ENCODE assay signal across 9 cellular contexts in the genomic region with DNA sequence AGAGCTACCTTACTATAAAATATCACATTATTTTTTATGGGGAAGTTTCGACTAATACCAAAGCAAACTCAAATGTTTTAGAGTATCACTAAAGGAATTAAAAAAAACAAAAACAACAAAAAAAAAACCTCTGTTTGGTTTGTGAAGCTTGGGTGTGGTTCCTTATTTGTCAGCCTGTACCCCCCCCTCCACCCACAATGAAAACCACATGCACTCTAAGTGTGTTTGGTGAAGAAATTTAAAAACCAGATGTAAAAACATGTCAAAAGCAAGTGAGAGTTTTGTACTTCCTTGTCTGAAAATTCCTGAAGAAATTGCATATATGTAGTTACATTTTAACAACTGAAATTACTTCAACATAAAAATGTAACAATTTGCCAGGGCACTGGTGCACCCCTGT. TPM values are rescaled to one million over a fixed set of nuclear protein-coding genes. Genes with fewer than 3 reads are reported as not detected.
DNase-seq lines count a peak whose midpoint lies in the region; ATAC-seq and TF ChIP-seq lines count a peak whose summit lies in the region.
"Had no signal": no experiment of that assay in that cellular context is flagged by ENCODE, and none has a peak within 500 bp of the region (broad histone marks: within the 10 kb centered on the region; RNA-seq: fewer than 3 reads in every experiment).

No MANE protein-coding gene starts in this region.

- DNase-seq in NK-92 treated with Interleukin-12 subunit alpha and Interleukin-12 subunit beta, amount 100 ng/mL, for 24 hours (lab: John Stamatoyannopoulos, UW) = peak; percentile 10
- DNase-seq in NK-92 (lab: John Stamatoyannopoulos, UW; ENCODE audit: unreplicated experiment) (no peak), fibroblast of peridontal ligament (ENCODE audit: extremely low read depth) (peak; percentile 73), H9 (no peak), NCI-H1436 (lab: John Stamatoyannopoulos, UW) (no peak)
- DNase-seq in activated CD4-positive, alpha-beta T cell treated with anti-CD3 and anti-CD28 coated beads, Interleukin-2, amount 10 ng/mL, durations not matched to agents 24 days and 14 days = peak; percentile 88
- peak; percentile 20 for DNase-seq in stimulated activated naive CD8-positive, alpha-beta T cell treated with anti-CD3 and anti-CD28 coated beads, Interleukin-15, Interleukin-2, amounts not matched to agents 100 U/mL and 50 U/mL, for 24 hours

- no peaks in the 10 kb centered on the region for H3K27me3 Mint-ChIP-seq in activated CD4-positive, alpha-beta T cell treated with anti-CD3 and anti-CD28 coated beads, Interleukin-2, amount 10 ng/mL, durations not matched to agents 24 days and 14 days
- no peaks in the 10 kb centered on the region; the same call in 1 of the 2 replicates for H3K27me3 Mint-ChIP-seq in H9 (ENCODE audit: low read depth)

- H3K27ac Mint-ChIP-seq in activated CD4-positive, alpha-beta T cell treated with anti-CD3 and anti-CD28 coated beads, Interleukin-2, amount 10 ng/mL, durations not matched to agents 24 days and 14 days = peak overlapping the region; percentile 87
- H3K27ac Mint-ChIP-seq in H9 = no peak overlapping the region

- H4K20me1 ChIP-seq in H9 (ENCODE audit: control insufficient read depth, insufficient read depth, insufficient read length) = no peaks in the 10 kb centered on the region

- H2AK5ac ChIP-seq in H9 (ENCODE audit: insufficient read length, low read length) = no peak overlapping the region

- no peaks in the 10 kb centered on the region for H3K9me3 Mint-ChIP-seq in activated CD4-positive, alpha-beta T cell treated with anti-CD3 and anti-CD28 coated beads, Interleukin-2, amount 10 ng/mL, durations not matched to agents 24 days and 14 days
- peaks cover 0 to 2% of the 10 kb centered on the region in 2 experiments; a peak in 1 of 5 replicates for H3K9me3 Mint-ChIP-seq in H9

- H3K4ac ChIP-seq in H9 (ENCODE audit: low read depth, low read length) = no peak overlapping the region

- no peak overlapping the region for H3K18ac ChIP-seq in H9 (ENCODE audit: insufficient read length, low read depth, low read length)

- TF ChIP-seq CTCF in H9 (conservative IDR thresholded peaks at IDR 0.05) = no peak

- no peaks in the 10 kb centered on the region for H3K79me1 ChIP-seq in H9 (ENCODE audit: insufficient read depth, low read depth, low read length, poor library complexity, severe bottlenecking)

- no peak overlapping the region for H4K91ac ChIP-seq in H9 (ENCODE audit: insufficient read length, low read depth, low read length)

- no peak overlapping the region for H4K8ac ChIP-seq in H9 (replicated peaks; ENCODE audit: insufficient read length, low read depth, low read length)

- no peak overlapping the region for H2BK12ac ChIP-seq in H9 (ENCODE audit: insufficient read length, low read depth, low read length)

- H3K36me3 Mint-ChIP-seq in activated CD4-positive, alpha-beta T cell treated with anti-CD3 and anti-CD28 coated beads, Interleukin-2, amount 10 ng/mL, durations not matched to agents 24 days and 14 days (ENCODE audit: low read depth) = peaks cover 25% of the 10 kb centered on the region
- peaks cover 11 to 27% (median 25%) of the 10 kb centered on the region in 3 experiments; a peak in 6 of 7 replicates for H3K36me3 Mint-ChIP-seq in H9 (ENCODE audit: insufficient read depth in 1 of 3, low read depth in 3 of 3)

- H3K4me1 ChIP-seq in H9 (ENCODE audit: insufficient read depth, low read length) = peaks cover 5% of the 10 kb centered on the region; the same call in 1 of the 2 replicates

- H3K23ac ChIP-seq in H9 (ENCODE audit: insufficient read length, low read depth, low read length) = no peak overlapping the region

- H3K56ac ChIP-seq in H9 (ENCODE audit: insufficient read length, low read depth, low read length) = no peak overlapping the region

- H2BK20ac ChIP-seq in H9 (ENCODE audit: low read depth, low read length, poor library complexity, severe bottlenecking) = no peak overlapping the region

- H3K9me3 ChIP-seq in H9 (ENCODE audit: control insufficient read depth, low read depth, low read length) = no peaks in the 10 kb centered on the region

- H3K14ac ChIP-seq in H9 (ENCODE audit: insufficient read depth, low read length) = no peak overlapping the region

- H3K4me2 ChIP-seq in H9 (ENCODE audit: insufficient read depth, insufficient read length, low read length) = no peak overlapping the region

- no peaks in the 10 kb centered on the region for H3K27me3 ChIP-seq in H9 (ENCODE audit: insufficient read depth, low read length)

- H3K27ac ChIP-seq in H9 (ENCODE audit: insufficient read length, low read depth, low read length) = no peak overlapping the region
- H3K27ac ChIP-seq: 22Rv1 had no signal

- no CpG with 5 or more reads among the region's 1 CpG for WGBS in H9 (ENCODE audit: extremely low coverage, insufficient read length, low lambda C conversion rate)

- H3K9ac ChIP-seq in H9 (ENCODE audit: extremely low read depth, insufficient read length, low read length) = no peak overlapping the region

- intact Hi-C loops in activated CD4-positive, alpha-beta T cell treated with anti-CD3 and anti-CD28 coated beads, Interleukin-2, amount 10 ng/mL, durations not matched to agents 24 days and 14 days (cut with micrococcal nuclease) = loop anchor here (2.0 kb wide), 1 partner anchor 369 kb away; no protein-coding TSS in a partner anchor

- no peak overlapping the region for H2AFZ ChIP-seq in H9 (ENCODE audit: low read length)

- ATAC-seq in stimulated activated naive CD8-positive, alpha-beta T cell treated with anti-CD3 and anti-CD28 coated beads, Interleukin-15, Interleukin-2, amounts not matched to agents 100 U/mL and 50 U/mL, for 24 hours = no peak
- ATAC-seq in HG02870 (IDR thresholded peaks at IDR 0.05; ENCODE audit: unreplicated experiment) = no peak

- H3K79me2 ChIP-seq in H9 (ENCODE audit: insufficient read depth, low read length) = peaks cover 8% of the 10 kb centered on the region; the same call in 1 of the 2 replicates

- H4K5ac ChIP-seq in H9 (ENCODE audit: insufficient read length, low read depth, low read length) = no peak overlapping the region

- H2BK120ac ChIP-seq in H9 (ENCODE audit: low read depth, low read length, poor library complexity, severe bottlenecking) = no peak overlapping the region

- peaks cover 54% of the 10 kb centered on the region for H3K4me1 Mint-ChIP-seq in activated CD4-positive, alpha-beta T cell treated with anti-CD3 and anti-CD28 coated beads, Interleukin-2, amount 10 ng/mL, durations not matched to agents 24 days and 14 days
- peaks cover 15 to 21% of the 10 kb centered on the region in 2 experiments for H3K4me1 Mint-ChIP-seq in H9

- peaks cover 10% of the 10 kb centered on the region for H3K23me2 ChIP-seq in H9 (ENCODE audit: insufficient read length, low read depth, low read length, poor library complexity, severe bottlenecking)

- peak overlapping the region; percentile 85 for H3K4me3 Mint-ChIP-seq in activated CD4-positive, alpha-beta T cell treated with anti-CD3 and anti-CD28 coated beads, Interleukin-2, amount 10 ng/mL, durations not matched to agents 24 days and 14 days
- H3K4me3 Mint-ChIP-seq in H9 = peak overlapping the region in 1 of 2 experiments; percentile 42; a peak in 1 of 5 replicates

- H2BK5ac ChIP-seq in H9 (ENCODE audit: insufficient read length, low read length) = no peak overlapping the region

- no peak overlapping the region for H2BK15ac ChIP-seq in H9 (ENCODE audit: low read depth, low read length)

- H3T11ph ChIP-seq in H9 (ENCODE audit: low read length) = no peak overlapping the region

RNA-seq across cellular contexts. Expression of a gene that starts 3.1 kb away (rescaled TPM):
- total RNA-seq in activated CD4-positive, alpha-beta T cell treated with anti-CD3 and anti-CD28 coated beads, Interleukin-2, amount 10 ng/mL, durations not matched to agents 24 days and 14 days = 20.7 and 21.5 TPM in 2 replicates
- total RNA-seq in H9 (2021) = 17.5 TPM in 2 replicates

RNA-seq across cellular contexts. Expression of a gene that starts 49.9 kb away (rescaled TPM):
- 532 and 572 TPM in 2 replicates for total RNA-seq in activated CD4-positive, alpha-beta T cell treated with anti-CD3 and anti-CD28 coated beads, Interleukin-2, amount 10 ng/mL, durations not matched to agents 24 days and 14 days
- 954 and 960 TPM in 2 replicates for total RNA-seq in H9 (2021)

Comparison
In these comparisons a context has a peak if more than half of its experiments do, and no peak if none do; other contexts are left out.
1. DNase-seq: peak in NK-92 treated with Interleukin-12 subunit alpha and Interleukin-12 subunit beta, amount 100 ng/mL, for 24 hours (single experiment), activated CD4-positive, alpha-beta T cell treated with anti-CD3 and anti-CD28 coated beads, Interleukin-2, amount 10 ng/mL, durations not matched to agents 24 days and 14 days (single experiment), fibroblast of peridontal ligament (single experiment) and stimulated activated naive CD8-positive, alpha-beta T cell treated with anti-CD3 and anti-CD28 coated beads, Interleukin-15, Interleukin-2, amounts not matched to agents 100 U/mL and 50 U/mL, for 24 hours (single experiment); none in NK-92 (single experiment), H9 (single experiment) and NCI-H1436 (single experiment).